In genomic region chr17:60629120-60629519, GRCh38 we compare ENCODE assay signal across 20 cellular contexts. TPM values are rescaled to one million over a fixed set of nuclear protein-coding genes. Genes with fewer than 3 reads are reported as not detected.
A peak's percentile ranks its signal among the peaks of the same experiment; 100 is the strongest.
DNase-seq lines count a peak whose midpoint lies in the region; ATAC-seq and TF ChIP-seq lines count a peak whose summit lies in the region.
"Had no signal": no experiment of that assay in that cellular context is flagged by ENCODE, and none has a peak within 500 bp of the region (broad histone marks: within the 10 kb centered on the region; RNA-seq: fewer than 3 reads in every experiment).

No MANE protein-coding gene starts in this region.

- intact Hi-C loops in right cardiac atrium (cut with DNase I) (no loop called here), psoas muscle (cut with DNase I) (no loop called here), lower leg skin (cut with DNase I; ENCODE audit: low total_unique reads) (no loop called here), natural killer cell (cut with micrococcal nuclease) (no loop called here)

- 89% methylated on average over 2 of the region's 2 CpGs for WGBS in right cardiac atrium
- WGBS in psoas muscle, 3 donors: 28 to 56% (median 36%) methylated on average over 2 of the region's 2 CpGs
- WGBS in lower leg skin, 2 donors: 82 to 89% methylated on average over 2 of the region's 2 CpGs

- H3K27me3 ChIP-seq in cardiac muscle cell: no peaks in the 10 kb centered on the region
- no peaks in the 10 kb centered on the region for H3K27me3 ChIP-seq in right cardiac atrium (ENCODE audit: control insufficient read depth, insufficient read depth)
- H3K27me3 ChIP-seq in psoas muscle (ENCODE audit: insufficient read depth in 3 of 3, low read length in 2 of 3): no peaks in the 10 kb centered on the region
- H3K27me3 ChIP-seq: BLaER1, SJSA1 had no signal

- H3K9me3 Mint-ChIP-seq in brain (no peaks in the 10 kb centered on the region), type B pancreatic cell (no peaks in the 10 kb centered on the region), natural killer cell (no peaks in the 10 kb centered on the region)
- H3K9me3 Mint-ChIP-seq: CD4-positive, CD25-positive, alpha-beta regulatory T cell had no signal

- DNase-seq in cardiac muscle cell (ENCODE audit: low read depth in 1 of 2, low spot score in 1 of 2) (no peak), right cardiac atrium (no peak), psoas muscle (no peak), type B pancreatic cell (ENCODE audit: extremely low spot score, unreplicated experiment) (no peak), lower leg skin (ENCODE audit: low spot score in 2 of 2) (no peak), natural killer cell (no peak)
- DNase-seq: CD4-positive, CD25-positive, alpha-beta regulatory T cell; DMS53; Kasumi-1; NCI-H1105; NCI-H146; NCI-H1930; NCI-H526 treated with DMSO at 0.1 percent for 48 hours; Right ventricle myocardium superior; RPMI8226 had no signal

- H3K4me3 ChIP-seq in cardiac muscle cell (no peak overlapping the region), right cardiac atrium (ENCODE audit: low read length) (no peak overlapping the region), psoas muscle (no peak overlapping the region), lower leg skin (ENCODE audit: low read depth, poor library complexity, severe bottlenecking) (no peak overlapping the region)
- H3K4me3 ChIP-seq: BLaER1, K562, SJSA1 had no signal

- H3K36me3 ChIP-seq in cardiac muscle cell (peaks cover 2% of the 10 kb centered on the region), psoas muscle (ENCODE audit: insufficient read depth in 1 of 2, low read depth in 1 of 2) (peaks cover 0 to 16% of the 10 kb centered on the region in 2 donors)

- H3K27ac Mint-ChIP-seq in brain (peak overlapping the region in 3 of 5 experiments; percentile 31 to 53 (median 43)), type B pancreatic cell (no peak overlapping the region), natural killer cell (no peak overlapping the region)

- H3K36me3 Mint-ChIP-seq in brain (peaks cover 56% of the 10 kb centered on the region), type B pancreatic cell (peaks cover 12% of the 10 kb centered on the region), natural killer cell (no peaks in the 10 kb centered on the region)

- H3K4me3 Mint-ChIP-seq in brain: no peak overlapping the region
- no peak overlapping the region for H3K4me3 Mint-ChIP-seq in type B pancreatic cell
- no peak overlapping the region for H3K4me3 Mint-ChIP-seq in natural killer cell
- H3K4me3 Mint-ChIP-seq: CD4-positive, CD25-positive, alpha-beta regulatory T cell had no signal

- no peaks in the 10 kb centered on the region for H3K4me1 ChIP-seq in cardiac muscle cell (ENCODE audit: low read depth)
- no peaks in the 10 kb centered on the region for H3K4me1 ChIP-seq in right cardiac atrium (ENCODE audit: control insufficient read depth, insufficient read depth, low read length)
- peaks cover 23% of the 10 kb centered on the region for H3K4me1 ChIP-seq in psoas muscle
- H3K4me1 ChIP-seq: SJSA1 had no signal

- no peak for ATAC-seq in right cardiac atrium
- ATAC-seq in psoas muscle: peak; percentile 78 to 95 (median 92)
- ATAC-seq in natural killer cell: no peak
- ATAC-seq: HCT116, K562 had no signal

- TF ChIP-seq POLR2A in lower leg skin (IDR thresholded peaks at IDR 0.05): no peak

- H3K9me3 ChIP-seq in cardiac muscle cell (ENCODE audit: low read depth) (no peaks in the 10 kb centered on the region), right cardiac atrium (ENCODE audit: control insufficient read depth, low read length) (no peaks in the 10 kb centered on the region), psoas muscle (no peaks in the 10 kb centered on the region)
- H3K9me3 ChIP-seq: BLaER1, SJSA1 had no signal

- H3K27me3 Mint-ChIP-seq in brain: no peaks in the 10 kb centered on the region
- no peaks in the 10 kb centered on the region for H3K27me3 Mint-ChIP-seq in type B pancreatic cell
- H3K27me3 Mint-ChIP-seq in natural killer cell (ENCODE audit: low read depth in 2 of 2): no peaks in the 10 kb centered on the region
- H3K27me3 Mint-ChIP-seq: CD4-positive, CD25-positive, alpha-beta regulatory T cell had no signal

- TF ChIP-seq CTCF in cardiac muscle cell (IDR thresholded peaks at IDR 0.05; ENCODE audit: low read depth, low read length) (no peak), brain (conservative IDR thresholded peaks at IDR 0.05) (no peak), psoas muscle (IDR thresholded peaks at IDR 0.05) (no peak), type B pancreatic cell (conservative IDR thresholded peaks at IDR 0.05) (no peak), lower leg skin (IDR thresholded peaks at IDR 0.05) (no peak), natural killer cell (IDR thresholded peaks at IDR 0.05) (no peak)

- H3K27ac ChIP-seq in cardiac muscle cell (peak overlapping the region; percentile 23), right cardiac atrium (ENCODE audit: low read length) (no peak overlapping the region), psoas muscle (peak overlapping the region; percentile 65)
- H3K27ac ChIP-seq: BLaER1, SJSA1 had no signal

- H3K4me1 Mint-ChIP-seq in brain: no peaks in the 10 kb centered on the region
- no peaks in the 10 kb centered on the region for H3K4me1 Mint-ChIP-seq in type B pancreatic cell (ENCODE audit: unreplicated experiment)
- peaks cover 5 to 15% of the 10 kb centered on the region in 2 donors for H3K4me1 Mint-ChIP-seq in natural killer cell

RNA-seq across cellular contexts. Expression of gene PPM1D, which starts 29.1 kb away (rescaled TPM):
- total RNA-seq in cardiac muscle cell: 15.8 and 16.3 TPM in 2 replicates
- polyA plus RNA-seq in cardiac muscle cell: 7.7 and 8.1 TPM in 2 replicates
- 1 to 10 TPM; 7.5 to 10.0 (median 8.9) TPM for total RNA-seq in right cardiac atrium
- polyA plus RNA-seq in right cardiac atrium: 3.3 TPM
- 14.6 TPM for polyA plus RNA-seq in brain (ENCODE audit: insufficient read depth, low read depth, low replicate concordance)
- total RNA-seq in psoas muscle: 10 to 100 TPM in 1 of 4 donors, 1 to 10 TPM in 3; 7.0 to 10.5 (median 8.4) TPM
- 1 to 10 TPM; 2.8 to 5.6 (median 4.0) TPM for polyA plus RNA-seq in psoas muscle
- total RNA-seq in type B pancreatic cell (ENCODE audit: low replicate concordance): 24.1 and 25.4 TPM in 2 replicates
- 10 to 100 TPM; 10.9 to 31.1 (median 16.7) TPM for total RNA-seq in lower leg skin
- total RNA-seq in natural killer cell: 10 to 100 TPM; 22.8 to 31.6 (median 27.9) TPM

RNA-seq across cellular contexts. Expression of gene BCAS3, which starts 48.5 kb away (rescaled TPM):
- total RNA-seq in cardiac muscle cell: 36.5 TPM in 2 replicates
- polyA plus RNA-seq in cardiac muscle cell: 39.6 and 51.3 TPM in 2 replicates
- total RNA-seq in right cardiac atrium: 10 to 100 TPM; 19.0 to 19.6 (median 19.3) TPM
- polyA plus RNA-seq in right cardiac atrium: 6.6 TPM
- 56.2 TPM for polyA plus RNA-seq in brain (ENCODE audit: insufficient read depth, low read depth, low replicate concordance)
- 10 to 100 TPM; 15.0 to 28.8 (median 19.1) TPM for total RNA-seq in psoas muscle
- 1 to 10 TPM; 2.4 to 7.1 (median 5.1) TPM for polyA plus RNA-seq in psoas muscle
- total RNA-seq in type B pancreatic cell (ENCODE audit: low replicate concordance): 19.8 and 23.0 TPM in 2 replicates
- 10 to 100 TPM; 42.1 to 84.7 (median 54.1) TPM for total RNA-seq in lower leg skin
- total RNA-seq in natural killer cell: 10 to 100 TPM; 60.5 to 87.8 (median 72.0) TPM

Comparison
In these comparisons a context has a peak if more than half of its experiments do, and no peak if none do; other contexts are left out.
1. ATAC-seq: peak in psoas muscle (4 of 4); none in right cardiac atrium (0 of 2) and natural killer cell (0 of 3).
2. H3K27ac Mint-ChIP-seq: peak in brain (3 of 5); none in type B pancreatic cell (single experiment) and natural killer cell (0 of 2).